Comparison of ENCODE assay signal across 28 cellular contexts in genomic region chr17:42508426-42509164, GRCh38. TPM values are rescaled to one million over a fixed set of nuclear protein-coding genes. Genes with fewer than 3 reads are reported as not detected.
DNase-seq lines count a peak whose midpoint lies in the region; ATAC-seq and TF ChIP-seq lines count a peak whose summit lies in the region.
"Had no signal": no experiment of that assay in that cellular context is flagged by ENCODE, and none has a peak within 500 bp of the region (broad histone marks: within the 10 kb centered on the region; RNA-seq: fewer than 3 reads in every experiment).

No MANE protein-coding gene starts in this region.

- no peak overlapping the region for H3K4me3 Mint-ChIP-seq in activated CD8-positive, alpha-beta T cell treated with anti-CD3 and anti-CD28 coated beads, Interleukin-2, amount 10 ng/mL, durations not matched to agents 7 days and 5 days
- H3K4me3 Mint-ChIP-seq in activated CD8-positive, alpha-beta T cell treated with anti-CD3 and anti-CD28 coated beads for 36 hours, result no peak overlapping the region
- no peak overlapping the region for H3K4me3 Mint-ChIP-seq in T-helper 17 cell
- no peak overlapping the region for H3K4me3 Mint-ChIP-seq in activated naive CD8-positive, alpha-beta T cell treated with anti-CD3 and anti-CD28 coated beads for 36 hours
- H3K4me3 Mint-ChIP-seq: activated naive CD4-positive, alpha-beta T cell treated with anti-CD3 and anti-CD28 coated beads for 36 hours; activated T-cell treated with anti-CD3 and anti-CD28 coated beads, Interleukin-2, amount 50 U/mL, for 24 hours; B cell; neural progenitor cell; stimulated activated naive CD8-positive, alpha-beta T cell treated with anti-CD3 and anti-CD28 coated beads, Interleukin-15, amount 100 ng/mL, for 72 hours; type B pancreatic cell had no signal

- in situ Hi-C loops in ACHN (cut with HindIII; ENCODE audit: low pct_ligation_motif_present, low pct_unique_long_range_greater_than_20kb, low sequenced_read_pairs), result no loop called here

- H3K4me1 Mint-ChIP-seq in activated CD8-positive, alpha-beta T cell treated with anti-CD3 and anti-CD28 coated beads, Interleukin-2, amount 10 ng/mL, durations not matched to agents 7 days and 5 days (ENCODE audit: low read depth), result peaks cover 10% of the 10 kb centered on the region
- H3K4me1 Mint-ChIP-seq in activated CD8-positive, alpha-beta T cell treated with anti-CD3 and anti-CD28 coated beads for 36 hours (ENCODE audit: low read depth), result no peaks in the 10 kb centered on the region
- peaks cover 12% of the 10 kb centered on the region for H3K4me1 Mint-ChIP-seq in T-helper 17 cell
- no peaks in the 10 kb centered on the region for H3K4me1 Mint-ChIP-seq in activated naive CD8-positive, alpha-beta T cell treated with anti-CD3 and anti-CD28 coated beads for 36 hours

- POLR2A ChIA-PET in activated CD8-positive, alpha-beta T cell treated with anti-CD3 and anti-CD28 coated beads, Interleukin-2, amount 10 ng/mL, durations not matched to agents 7 days and 5 days (lab: Charles Lee), result no interaction called here
- POLR2A ChIA-PET in activated CD8-positive, alpha-beta T cell treated with anti-CD3 and anti-CD28 coated beads for 36 hours (lab: Charles Lee), result interaction anchor here (1.1 kb wide), 1 partner anchor 15 kb away, joined by 3 read pairs; no protein-coding TSS in a partner anchor

- TF ChIP-seq CTCF in activated CD8-positive, alpha-beta T cell treated with anti-CD3 and anti-CD28 coated beads for 36 hours (IDR thresholded peaks at IDR 0.05), result no peak

- ATAC-seq in activated CD8-positive, alpha-beta T cell treated with anti-CD3 and anti-CD28 coated beads, Interleukin-2, amount 10 ng/mL, durations not matched to agents 7 days and 5 days, result no peak
- no peak for ATAC-seq in activated CD8-positive, alpha-beta T cell treated with anti-CD3 and anti-CD28 coated beads for 36 hours
- no peak for ATAC-seq in T-helper 17 cell
- ATAC-seq in GM21447 (IDR thresholded peaks at IDR 0.05; ENCODE audit: unreplicated experiment), result no peak
- no peak for ATAC-seq in GM21360 (IDR thresholded peaks at IDR 0.05; ENCODE audit: unreplicated experiment)
- ATAC-seq: heart right ventricle; sciatic nerve; stimulated activated naive CD8-positive, alpha-beta T cell treated with anti-CD3 and anti-CD28 coated beads, Interleukin-15, amount 100 ng/mL, for 72 hours had no signal

- peaks cover 12% of the 10 kb centered on the region for H3K27me3 Mint-ChIP-seq in activated CD8-positive, alpha-beta T cell treated with anti-CD3 and anti-CD28 coated beads, Interleukin-2, amount 10 ng/mL, durations not matched to agents 7 days and 5 days (ENCODE audit: low read depth)
- H3K27me3 Mint-ChIP-seq in activated CD8-positive, alpha-beta T cell treated with anti-CD3 and anti-CD28 coated beads for 36 hours, result no peaks in the 10 kb centered on the region
- H3K27me3 Mint-ChIP-seq in T-helper 17 cell, result peaks cover 6% of the 10 kb centered on the region
- no peaks in the 10 kb centered on the region for H3K27me3 Mint-ChIP-seq in activated naive CD8-positive, alpha-beta T cell treated with anti-CD3 and anti-CD28 coated beads for 36 hours
- H3K27me3 Mint-ChIP-seq: activated T-cell treated with anti-CD3 and anti-CD28 coated beads, Interleukin-2, amount 50 U/mL, for 24 hours; B cell; stimulated activated naive CD8-positive, alpha-beta T cell treated with anti-CD3 and anti-CD28 coated beads, Interleukin-15, amount 100 ng/mL, for 72 hours; type B pancreatic cell had no signal

- no peaks in the 10 kb centered on the region for H3K9me3 Mint-ChIP-seq in activated CD8-positive, alpha-beta T cell treated with anti-CD3 and anti-CD28 coated beads, Interleukin-2, amount 10 ng/mL, durations not matched to agents 7 days and 5 days (ENCODE audit: insufficient read depth)
- H3K9me3 Mint-ChIP-seq in activated CD8-positive, alpha-beta T cell treated with anti-CD3 and anti-CD28 coated beads for 36 hours, result no peaks in the 10 kb centered on the region
- H3K9me3 Mint-ChIP-seq in activated naive CD8-positive, alpha-beta T cell treated with anti-CD3 and anti-CD28 coated beads for 36 hours, result no peaks in the 10 kb centered on the region
- H3K9me3 Mint-ChIP-seq: activated naive CD4-positive, alpha-beta T cell treated with anti-CD3 and anti-CD28 coated beads for 36 hours; activated T-cell treated with anti-CD3 and anti-CD28 coated beads, Interleukin-2, amount 50 U/mL, for 24 hours; neural progenitor cell; stimulated activated naive CD8-positive, alpha-beta T cell treated with anti-CD3 and anti-CD28 coated beads, Interleukin-15, amount 100 ng/mL, for 72 hours; type B pancreatic cell had no signal

- H3K9me3 ChIP-seq in T-helper 17 cell (ENCODE audit: control insufficient read depth, low read length, poor library complexity, severe bottlenecking), result no peaks in the 10 kb centered on the region
- H3K9me3 ChIP-seq: heart right ventricle had no signal

- CTCF ChIA-PET in activated CD8-positive, alpha-beta T cell treated with anti-CD3 and anti-CD28 coated beads, Interleukin-2, amount 10 ng/mL, durations not matched to agents 7 days and 5 days (lab: Charles Lee), result interaction anchor here (1.0 to 3.5 kb wide), 5 partner anchors 9 to 80 kb away, joined by 3 to 21 read pairs (median 5); no protein-coding TSS in a partner anchor
- CTCF ChIA-PET in activated CD8-positive, alpha-beta T cell treated with anti-CD3 and anti-CD28 coated beads for 36 hours (lab: Charles Lee), result interaction anchor here (0.5 to 3.3 kb wide), 5 partner anchors 9 to 74 kb away, joined by 3 to 21 read pairs (median 3); no protein-coding TSS in a partner anchor

- no peak for DNase-seq in activated CD8-positive, alpha-beta T cell treated with anti-CD3 and anti-CD28 coated beads, Interleukin-2, amount 10 ng/mL, durations not matched to agents 7 days and 5 days
- DNase-seq in activated CD8-positive, alpha-beta T cell treated with anti-CD3 and anti-CD28 coated beads for 36 hours, result no peak
- no peak for DNase-seq in T-helper 17 cell
- peak; percentile 29 for DNase-seq in iris pigment epithelial cell (ENCODE audit: low read depth)
- no peak for DNase-seq in activated naive CD8-positive, alpha-beta T cell treated with anti-CD3 and anti-CD28 coated beads for 36 hours
- DNase-seq in ACHN, result no peak
- DNase-seq: activated CD4-positive, alpha-beta T cell treated with anti-CD3 and anti-CD28 coated beads for 1 hour; activated CD8-positive, alpha-beta memory T cell treated with anti-CD3 and anti-CD28 coated beads for 24 hours; activated naive CD4-positive, alpha-beta T cell treated with anti-CD3 and anti-CD28 coated beads for 36 hours; activated T-cell treated with anti-CD3 and anti-CD28 coated beads, Interleukin-2, amount 50 U/mL, for 24 hours; anterior cingulate cortex; COR-L47; foreskin fibroblast; heart right ventricle; NCI-H1417; NCI-H2081 treated with DMSO at 0.1 percent for 48 hours; NCI-H82; OCI-M1; posterior cingulate gyrus; stimulated activated CD4-positive, alpha-beta T cell treated with anti-CD3 and anti-CD28 coated beads, Interleukin-15, amount 100 ng/mL, for 24 hours; stimulated activated naive CD8-positive, alpha-beta T cell treated with anti-CD3 and anti-CD28 coated beads, Interleukin-15, amount 100 ng/mL, for 72 hours; SW 1271 had no signal

- H3K36me3 Mint-ChIP-seq in activated CD8-positive, alpha-beta T cell treated with anti-CD3 and anti-CD28 coated beads, Interleukin-2, amount 10 ng/mL, durations not matched to agents 7 days and 5 days (ENCODE audit: low read depth), result no peaks in the 10 kb centered on the region
- no peaks in the 10 kb centered on the region for H3K36me3 Mint-ChIP-seq in activated CD8-positive, alpha-beta T cell treated with anti-CD3 and anti-CD28 coated beads for 36 hours (ENCODE audit: low read depth)
- H3K36me3 Mint-ChIP-seq in T-helper 17 cell (ENCODE audit: low read depth), result peaks cover 19% of the 10 kb centered on the region
- H3K36me3 Mint-ChIP-seq in activated naive CD8-positive, alpha-beta T cell treated with anti-CD3 and anti-CD28 coated beads for 36 hours, result no peaks in the 10 kb centered on the region

- intact Hi-C loops in activated CD8-positive, alpha-beta T cell treated with anti-CD3 and anti-CD28 coated beads for 36 hours (cut with micrococcal nuclease), result no loop called here

- peak overlapping the region; percentile 13 for H3K27ac Mint-ChIP-seq in activated CD8-positive, alpha-beta T cell treated with anti-CD3 and anti-CD28 coated beads, Interleukin-2, amount 10 ng/mL, durations not matched to agents 7 days and 5 days
- H3K27ac Mint-ChIP-seq in activated CD8-positive, alpha-beta T cell treated with anti-CD3 and anti-CD28 coated beads for 36 hours, result no peak overlapping the region
- peak overlapping the region; percentile 49 for H3K27ac Mint-ChIP-seq in T-helper 17 cell
- no peak overlapping the region for H3K27ac Mint-ChIP-seq in activated naive CD8-positive, alpha-beta T cell treated with anti-CD3 and anti-CD28 coated beads for 36 hours
- H3K27ac Mint-ChIP-seq: activated naive CD4-positive, alpha-beta T cell treated with anti-CD3 and anti-CD28 coated beads for 36 hours; activated T-cell treated with anti-CD3 and anti-CD28 coated beads, Interleukin-2, amount 50 U/mL, for 24 hours; neural progenitor cell; stimulated activated naive CD8-positive, alpha-beta T cell treated with anti-CD3 and anti-CD28 coated beads, Interleukin-15, amount 100 ng/mL, for 72 hours; type B pancreatic cell had no signal

RNA-seq across cellular contexts. Expression of gene NAGLU, which starts 27.4 kb away (rescaled TPM):
- 10 to 100 TPM; 19.3 to 20.5 TPM for total RNA-seq in activated CD8-positive, alpha-beta T cell treated with anti-CD3 and anti-CD28 coated beads, Interleukin-2, amount 10 ng/mL, durations not matched to agents 7 days and 5 days
- total RNA-seq in activated CD8-positive, alpha-beta T cell treated with anti-CD3 and anti-CD28 coated beads for 36 hours, result 10 to 100 TPM; 10.8 to 11.4 TPM
- total RNA-seq in T-helper 17 cell, result 10 to 100 TPM; 12.5 to 13.2 TPM
- total RNA-seq in activated naive CD8-positive, alpha-beta T cell treated with anti-CD3 and anti-CD28 coated beads for 36 hours, result 10 to 100 TPM; 10.6 to 13.6 TPM

RNA-seq across cellular contexts. Expression of gene HSD17B1, which starts 44.1 kb away (rescaled TPM):
- total RNA-seq in activated CD8-positive, alpha-beta T cell treated with anti-CD3 and anti-CD28 coated beads, Interleukin-2, amount 10 ng/mL, durations not matched to agents 7 days and 5 days, result under 1 TPM; 0.53 to 0.60 TPM
- total RNA-seq in activated CD8-positive, alpha-beta T cell treated with anti-CD3 and anti-CD28 coated beads for 36 hours, result under 1 TPM; 0.43 to 0.49 TPM
- total RNA-seq in T-helper 17 cell, result 1 to 10 TPM in 1 of 2 donors, under 1 TPM in 1; 0.90 to 1.2 TPM
- under 1 TPM; 0.25 to 0.26 TPM for total RNA-seq in activated naive CD8-positive, alpha-beta T cell treated with anti-CD3 and anti-CD28 coated beads for 36 hours

RNA-seq across cellular contexts. Expression of gene ATP6V0A1, which starts 49.9 kb away (rescaled TPM):
- total RNA-seq in activated CD8-positive, alpha-beta T cell treated with anti-CD3 and anti-CD28 coated beads, Interleukin-2, amount 10 ng/mL, durations not matched to agents 7 days and 5 days, result 1 to 10 TPM; 2.1 to 2.2 TPM
- 1 to 10 TPM; 5.8 to 7.1 TPM for total RNA-seq in activated CD8-positive, alpha-beta T cell treated with anti-CD3 and anti-CD28 coated beads for 36 hours
- total RNA-seq in T-helper 17 cell, result 10 to 100 TPM; 15.4 to 18.5 TPM
- total RNA-seq in activated naive CD8-positive, alpha-beta T cell treated with anti-CD3 and anti-CD28 coated beads for 36 hours, result 1 to 10 TPM; 3.4 to 5.6 TPM

RNA-seq across cellular contexts. Expression of gene COASY, which starts 53.4 kb away (rescaled TPM):
- 10 to 100 TPM; 54.8 to 62.1 TPM for total RNA-seq in activated CD8-positive, alpha-beta T cell treated with anti-CD3 and anti-CD28 coated beads, Interleukin-2, amount 10 ng/mL, durations not matched to agents 7 days and 5 days
- total RNA-seq in activated CD8-positive, alpha-beta T cell treated with anti-CD3 and anti-CD28 coated beads for 36 hours, result 10 to 100 TPM; 59.5 to 60.9 TPM
- total RNA-seq in T-helper 17 cell, result 10 to 100 TPM; 39.1 to 49.4 TPM
- total RNA-seq in activated naive CD8-positive, alpha-beta T cell treated with anti-CD3 and anti-CD28 coated beads for 36 hours, result 100 to 1,000 TPM; 111 TPM

RNA-seq across cellular contexts. Expression of gene MLX, which starts 58.3 kb away (rescaled TPM):
- total RNA-seq in activated CD8-positive, alpha-beta T cell treated with anti-CD3 and anti-CD28 coated beads, Interleukin-2, amount 10 ng/mL, durations not matched to agents 7 days and 5 days, result 10 to 100 TPM; 65.8 to 65.9 TPM
- 10 to 100 TPM; 42.7 to 45.9 TPM for total RNA-seq in activated CD8-positive, alpha-beta T cell treated with anti-CD3 and anti-CD28 coated beads for 36 hours
- total RNA-seq in T-helper 17 cell, result 10 to 100 TPM; 33.1 to 36.1 TPM
- 10 to 100 TPM; 57.3 to 57.5 TPM for total RNA-seq in activated naive CD8-positive, alpha-beta T cell treated with anti-CD3 and anti-CD28 coated beads for 36 hours

Comparison
In these comparisons a context has a peak if more than half of its experiments do, and no peak if none do; other contexts are left out.
1. H3K27ac Mint-ChIP-seq: peak in activated CD8-positive, alpha-beta T cell treated with anti-CD3 and anti-CD28 coated beads, Interleukin-2, amount 10 ng/mL, durations not matched to agents 7 days and 5 days (single experiment) and T-helper 17 cell (single experiment); none in activated CD8-positive, alpha-beta T cell treated with anti-CD3 and anti-CD28 coated beads for 36 hours (single experiment) and activated naive CD8-positive, alpha-beta T cell treated with anti-CD3 and anti-CD28 coated beads for 36 hours (single experiment).